32 cellular contexts compared by ENCODE assay signal in genomic region chr1:110220324-110220723, GRCh38.
"Had no signal": no experiment of that assay in that cellular context is flagged by ENCODE, and none has a peak within 500 bp of the region (broad histone marks: within the 10 kb centered on the region; RNA-seq: fewer than 3 reads in every experiment).

No MANE protein-coding gene starts in this region.

- H3K9me3 ChIP-seq: SJSA1, SK-N-SH had no signal

- DNase-seq: activated CD4-positive, alpha-beta T cell treated with anti-CD3 and anti-CD28 coated beads for 36 hours; activated CD4-positive, alpha-beta T cell treated with anti-CD3 and anti-CD28 coated beads, Interleukin-2, amount 10 ng/mL, durations not matched to agents 7 days and 5 days; activated CD4-positive, alpha-beta T cell treated with anti-CD3 and anti-CD28 coated beads, Interleukin-2, amount 50 U/mL, for 48 hours; activated CD8-positive, alpha-beta T cell treated with anti-CD3 and anti-CD28 coated beads, Interleukin-2, amount 10 ng/mL, durations not matched to agents 7 days and 5 days; activated gamma-delta T cell; activated naive CD4-positive, alpha-beta T cell treated with Interleukin-2 at 50 U/mL for 16 hours; activated naive CD8-positive, alpha-beta T cell treated with anti-CD3 and anti-CD28 coated beads, Interleukin-2, amount 10 ng/mL, durations not matched to agents 7 days and 5 days; activated T-cell treated with anti-CD3 and anti-CD28 coated beads, Interleukin-2, amount 50 U/mL, for 24 hours; caudate nucleus; NCI-H1092 treated with DMSO at 0.1 percent for 48 hours; NCI-H1417; NCI-H187 treated with DMSO at 0.1 percent for 48 hours; NCI-H2081; NCI-H2171 treated with DMSO at 0.1 percent for 48 hours; NCI-H2227 treated with DMSO at 0.1 percent for 48 hours; NCI-H446; NCI-H510A treated with DMSO at 0.1 percent for 48 hours; NCI-H526 treated with DMSO at 0.1 percent for 48 hours; NCI-H774; SHP77; SK-N-SH had no signal

- H3K36me3 Mint-ChIP-seq: activated naive CD8-positive, alpha-beta T cell treated with anti-CD3 and anti-CD28 coated beads, Interleukin-2, amount 10 ng/mL, durations not matched to agents 7 days and 5 days had no signal

- H3K27me3 Mint-ChIP-seq: activated CD4-positive, alpha-beta T cell treated with anti-CD3 and anti-CD28 coated beads for 36 hours; activated CD4-positive, alpha-beta T cell treated with anti-CD3 and anti-CD28 coated beads, Interleukin-2, amount 10 ng/mL, durations not matched to agents 7 days and 5 days; activated naive CD4-positive, alpha-beta T cell treated with anti-CD3 and anti-CD28 coated beads, Interleukin-2, amount 50 U/mL, for 24 hours; activated naive CD8-positive, alpha-beta T cell treated with anti-CD3 and anti-CD28 coated beads, Interleukin-2, amount 10 ng/mL, durations not matched to agents 7 days and 5 days; activated T-cell treated with anti-CD3 and anti-CD28 coated beads, Interleukin-2, amount 50 U/mL, for 24 hours; brain had no signal

- H3K4me3 ChIP-seq: SJSA1 had no signal

- H3K9me3 Mint-ChIP-seq: activated CD4-positive, alpha-beta T cell treated with anti-CD3 and anti-CD28 coated beads, Interleukin-2, amount 10 ng/mL, durations not matched to agents 7 days and 5 days; activated naive CD4-positive, alpha-beta T cell treated with anti-CD3 and anti-CD28 coated beads, Interleukin-2, amount 50 U/mL, for 24 hours; activated naive CD8-positive, alpha-beta T cell treated with anti-CD3 and anti-CD28 coated beads, Interleukin-2, amount 10 ng/mL, durations not matched to agents 7 days and 5 days; activated T-cell treated with anti-CD3 and anti-CD28 coated beads, Interleukin-2, amount 50 U/mL, for 24 hours; activated T-helper 2 cell treated with anti-CD3 and anti-CD28 coated beads, Interferon-gamma antibody, Interleukin-2, Interleukin-4, amounts not matched to agents 10 μg/mL and 5 μg/mL and 100 μg/mL, durations not matched to agents 14 hours and 24 hours and 36 hours; brain; T-helper 1 cell treated with Interleukin-12 subunit alpha and Interleukin-12 subunit beta and Interleukin-4 antibody, amounts not matched to agents 30 μg/mL and 1 μg/mL, for 36 hours; T-helper 2 cell treated with Interferon-gamma antibody and Interleukin-4, amounts not matched to agents 5 μg/mL and 100 μg/mL, for 36 hours; WTC11 had no signal

- H3K27ac Mint-ChIP-seq: activated CD4-positive, alpha-beta T cell treated with anti-CD3 and anti-CD28 coated beads for 36 hours; activated CD4-positive, alpha-beta T cell treated with anti-CD3 and anti-CD28 coated beads, Interleukin-2, amount 10 ng/mL, durations not matched to agents 7 days and 5 days; activated CD8-positive, alpha-beta T cell treated with anti-CD3 and anti-CD28 coated beads, Interleukin-2, amount 10 ng/mL, durations not matched to agents 7 days and 5 days; activated naive CD4-positive, alpha-beta T cell treated with anti-CD3 and anti-CD28 coated beads, Interleukin-2, amount 50 U/mL, for 24 hours; activated naive CD8-positive, alpha-beta T cell treated with anti-CD3 and anti-CD28 coated beads, Interleukin-2, amount 10 ng/mL, durations not matched to agents 7 days and 5 days; activated T-cell treated with anti-CD3 and anti-CD28 coated beads, Interleukin-2, amount 50 U/mL, for 24 hours; activated T-helper 2 cell treated with anti-CD3 and anti-CD28 coated beads, Interferon-gamma antibody, Interleukin-2, Interleukin-4, amounts not matched to agents 10 μg/mL and 5 μg/mL and 100 μg/mL, durations not matched to agents 14 hours and 24 hours and 36 hours; brain; T-helper 1 cell treated with Interleukin-12 subunit alpha and Interleukin-12 subunit beta and Interleukin-4 antibody, amounts not matched to agents 30 μg/mL and 1 μg/mL, for 36 hours; T-helper 2 cell treated with Interferon-gamma antibody and Interleukin-4, amounts not matched to agents 5 μg/mL and 100 μg/mL, for 36 hours; WTC11 had no signal

- FAIRE-seq: astrocyte, TTC549 had no signal

- ATAC-seq: activated CD4-positive, alpha-beta T cell treated with anti-CD3 and anti-CD28 coated beads for 36 hours; activated CD4-positive, CD25-positive, alpha-beta regulatory T cell treated with anti-CD3 and anti-CD28 coated beads, Interleukin-2, amount 50 U/mL, for 24 hours; activated CD8-positive, alpha-beta T cell treated with anti-CD3 and anti-CD28 coated beads, Interleukin-2, amount 10 ng/mL, durations not matched to agents 7 days and 5 days; Panc1; WTC11 had no signal

- H3K36me3 ChIP-seq: SJSA1 had no signal

- H3K4me1 ChIP-seq: SJSA1 had no signal

- H3K9ac ChIP-seq: SK-N-SH had no signal

- H3K4me2 ChIP-seq: SK-N-SH had no signal

- H3K27ac ChIP-seq: SJSA1 had no signal

- H3K4me3 Mint-ChIP-seq: activated CD4-positive, alpha-beta T cell treated with anti-CD3 and anti-CD28 coated beads for 36 hours; activated CD4-positive, alpha-beta T cell treated with anti-CD3 and anti-CD28 coated beads, Interleukin-2, amount 10 ng/mL, durations not matched to agents 7 days and 5 days; activated CD8-positive, alpha-beta T cell treated with anti-CD3 and anti-CD28 coated beads, Interleukin-2, amount 10 ng/mL, durations not matched to agents 7 days and 5 days; activated naive CD4-positive, alpha-beta T cell treated with anti-CD3 and anti-CD28 coated beads, Interleukin-2, amount 50 U/mL, for 24 hours; activated naive CD8-positive, alpha-beta T cell treated with anti-CD3 and anti-CD28 coated beads, Interleukin-2, amount 10 ng/mL, durations not matched to agents 7 days and 5 days; activated T-cell treated with anti-CD3 and anti-CD28 coated beads, Interleukin-2, amount 50 U/mL, for 24 hours; brain; T-helper 1 cell treated with Interleukin-12 subunit alpha and Interleukin-12 subunit beta and Interleukin-4 antibody, amounts not matched to agents 30 μg/mL and 1 μg/mL, for 36 hours; T-helper 2 cell treated with Interferon-gamma antibody and Interleukin-4, amounts not matched to agents 5 μg/mL and 100 μg/mL, for 36 hours; WTC11 had no signal

- H3K4me1 Mint-ChIP-seq: activated naive CD8-positive, alpha-beta T cell treated with anti-CD3 and anti-CD28 coated beads, Interleukin-2, amount 10 ng/mL, durations not matched to agents 7 days and 5 days had no signal
